In the genomic region with DNA sequence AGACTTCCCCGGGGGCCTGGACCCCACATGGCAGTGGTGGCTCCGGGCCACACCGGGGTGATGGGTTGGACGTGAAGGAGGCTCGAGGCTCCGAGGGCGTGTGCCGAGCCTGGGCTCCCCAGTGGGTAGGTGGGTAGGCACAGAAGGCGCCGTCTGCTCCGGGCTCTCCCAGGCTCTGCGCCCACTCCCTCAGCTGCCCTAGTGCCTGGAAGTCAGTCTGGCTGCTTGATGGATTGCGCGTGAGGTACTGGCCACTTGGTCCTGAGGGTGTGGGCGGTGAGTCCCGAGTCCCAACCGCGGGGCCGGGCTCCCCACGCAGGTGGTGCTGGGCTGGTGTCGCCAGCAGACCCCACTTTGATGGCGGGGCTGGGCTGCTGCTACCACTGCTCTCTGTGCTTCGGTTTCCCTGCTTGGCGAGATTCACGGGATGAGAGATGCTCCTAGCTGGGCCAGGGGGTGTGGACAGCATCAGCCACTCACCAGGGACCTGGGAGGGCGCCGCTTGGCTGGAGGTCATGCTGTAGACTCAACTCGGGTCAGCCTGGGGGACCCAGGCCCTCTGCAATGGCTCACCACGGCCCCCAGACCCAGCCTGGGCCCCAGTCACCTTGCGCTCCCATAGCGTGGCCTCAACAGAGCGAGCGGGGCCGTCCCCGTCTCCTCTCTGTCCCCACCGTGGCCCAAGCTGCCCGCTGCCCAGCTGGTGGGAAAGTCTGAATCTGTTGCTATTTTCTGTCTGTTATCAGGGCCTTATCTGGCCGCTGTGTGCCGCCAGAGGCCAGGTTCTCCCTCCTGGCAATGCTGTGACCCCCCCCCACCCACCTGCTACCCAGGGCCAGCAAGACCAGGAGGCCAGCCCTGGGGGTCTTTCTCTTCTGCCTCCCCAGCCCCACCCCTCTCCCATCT, we compare ENCODE assay signal across 22 cellular contexts. TPM values are rescaled to one million over a fixed set of nuclear protein-coding genes. Genes with fewer than 3 reads are reported as not detected.
A peak's percentile ranks its signal among the peaks of the same experiment; 100 is the strongest.
DNase-seq lines count a peak whose midpoint lies in the region; ATAC-seq, FAIRE-seq and TF ChIP-seq lines count a peak whose summit lies in the region.
"Had no signal": no experiment of that assay in that cellular context is flagged by ENCODE, and none has a peak within 500 bp of the region (broad histone marks: within the 10 kb centered on the region; RNA-seq: fewer than 3 reads in every experiment).

No MANE protein-coding gene starts in this region.

- DNase-seq in D721Med (ENCODE audit: insufficient read length, low spot score), result no peak
- DNase-seq in cardiac muscle cell (ENCODE audit: low read depth in 1 of 2, low spot score in 1 of 2), result peak in 1 of 2 donors; percentile 43
- DNase-seq in pancreas, result peak in 5 of 6 donors; percentile 73 to 85 (median 81)
- no peak for DNase-seq in Ammon's horn (ENCODE audit: low spot score)
- no peak for DNase-seq in NCI-H510A (lab: John Stamatoyannopoulos, UW)
- DNase-seq: AML-193, dorsolateral prefrontal cortex, mesendoderm, MG63, NCI-H187, NCI-H510A treated with DMSO at 0.1 percent for 48 hours, occipital lobe, PC-3, tibial artery had no signal

- H3K9me3 Mint-ChIP-seq in IgD-negative memory B cell, result no peaks in the 10 kb centered on the region
- H3K9me3 Mint-ChIP-seq: activated naive CD4-positive, alpha-beta T cell treated with anti-CD3 and anti-CD28 coated beads, Interleukin-2, amount 50 U/mL, for 72 hours; brain had no signal

- 47% methylated on average over 39 of the region's 39 CpGs for WGBS in pancreas, 2 donors

- H3K27ac ChIP-seq in cardiac muscle cell (peak overlapping the region; percentile 90), pancreas (peak overlapping the region; percentile 34 to 75 (median 44))
- H3K27ac ChIP-seq: dorsolateral prefrontal cortex, SK-N-MC, tibial artery had no signal

- no peaks in the 10 kb centered on the region for H3K27me3 Mint-ChIP-seq in IgD-negative memory B cell
- H3K27me3 Mint-ChIP-seq: brain had no signal

- H3K4me1 ChIP-seq in cardiac muscle cell (ENCODE audit: low read depth) (peaks cover 33% of the 10 kb centered on the region), pancreas (peaks cover 39 to 75% (median 54%) of the 10 kb centered on the region in 3 donors)
- H3K4me1 ChIP-seq: HAP-1, tibial artery had no signal

- TF ChIP-seq CTCF in D721Med (IDR thresholded peaks at IDR 0.05; ENCODE audit: insufficient read depth, missing control alignments) (peak; percentile 6), cardiac muscle cell (IDR thresholded peaks at IDR 0.05; ENCODE audit: low read depth, low read length) (no peak), pancreas (IDR thresholded peaks at IDR 0.05) (no peak)

- H3K27me3 ChIP-seq in cardiac muscle cell, result no peaks in the 10 kb centered on the region
- H3K27me3 ChIP-seq in pancreas, result no peaks in the 10 kb centered on the region
- H3K27me3 ChIP-seq: MG63 had no signal

- no peaks in the 10 kb centered on the region for H3K36me3 ChIP-seq in cardiac muscle cell
- no peaks in the 10 kb centered on the region for H3K36me3 ChIP-seq in pancreas
- H3K36me3 ChIP-seq: HAP-1, MG63, tibial artery had no signal

- peak overlapping the region in 3 of 4 donors; percentile 32 to 67 (median 39) for H3K4me3 Mint-ChIP-seq in IgD-negative memory B cell

- peaks cover 2% of the 10 kb centered on the region for H3K36me3 Mint-ChIP-seq in IgD-negative memory B cell
- H3K36me3 Mint-ChIP-seq: activated naive CD4-positive, alpha-beta T cell treated with anti-CD3 and anti-CD28 coated beads, Interleukin-2, amount 50 U/mL, for 72 hours; brain had no signal

- intact Hi-C loops in pancreas (cut with DNase I), result no loop called here

- ATAC-seq in pancreas (peak; percentile 67 to 73 (median 71)), GM18867 (IDR thresholded peaks at IDR 0.05; ENCODE audit: unreplicated experiment) (no peak), HG02938 (IDR thresholded peaks at IDR 0.05; ENCODE audit: unreplicated experiment) (no peak)
- ATAC-seq: PC-3 had no signal

- peaks cover 15 to 29% (median 27%) of the 10 kb centered on the region in 3 donors for H3K4me1 Mint-ChIP-seq in IgD-negative memory B cell

- no peaks in the 10 kb centered on the region for H3K9me3 ChIP-seq in cardiac muscle cell (ENCODE audit: low read depth)
- H3K9me3 ChIP-seq in pancreas, result no peaks in the 10 kb centered on the region
- H3K9me3 ChIP-seq: HAP-1, MG63, tibial artery had no signal

- no peak overlapping the region for H3K4me3 ChIP-seq in cardiac muscle cell
- H3K4me3 ChIP-seq in pancreas, result peak overlapping the region in 2 of 4 donors; percentile 2 to 3
- H3K4me3 ChIP-seq: dorsolateral prefrontal cortex, HAP-1, MG63, tibial artery had no signal

- FAIRE-seq in D721Med (lab: Jason Lieb, UNC) (no peak), pancreas (lab: Jason Lieb, UNC) (no peak)
- FAIRE-seq: HTR-8/SVneo had no signal

- H3K27ac Mint-ChIP-seq in IgD-negative memory B cell, result peak overlapping the region; percentile 39 to 84 (median 79)

RNA-seq across cellular contexts. Expression of a gene that starts 26.1 kb away (rescaled TPM):
- 0.15 TPM for polyA plus RNA-seq in IgD-negative memory B cell
- total RNA-seq in cardiac muscle cell, result 9.4 and 11.9 TPM in 2 replicates
- 7.6 and 8.3 TPM in 2 replicates for polyA plus RNA-seq in cardiac muscle cell
- 10 to 100 TPM; 14.2 to 20.4 (median 19.3) TPM for total RNA-seq in pancreas
- polyA plus RNA-seq in pancreas, result 10 to 100 TPM in 1 of 2 donors, 1 to 10 TPM in 1; 3.6 to 22.5 TPM

Comparison
In these comparisons a context has a peak if more than half of its experiments do, and no peak if none do; other contexts are left out.
1. DNase-seq: peak in pancreas (5 of 6); none in D721Med (single experiment), Ammon's horn (single experiment) and NCI-H510A (single experiment).
2. ATAC-seq: peak in pancreas (4 of 4); none in GM18867 (single experiment) and HG02938 (single experiment).